ENCODE assay signal across 13 cellular contexts in genomic region chr14:101234588-101234937, GRCh38.
"Had no signal": no experiment of that assay in that cellular context is flagged by ENCODE, and none has a peak within 500 bp of the region (broad histone marks: within the 10 kb centered on the region; RNA-seq: fewer than 3 reads in every experiment).

No MANE protein-coding gene starts in this region.

- H3K4me3 ChIP-seq: adrenal gland, colonic mucosa, skin epidermis had no signal

- H3K36me3 Mint-ChIP-seq: activated naive CD4-positive, alpha-beta T cell treated with anti-CD3 and anti-CD28 coated beads, Interleukin-2, amount 50 U/mL, for 24 hours; stimulated activated naive B cell treated with anti-CD40 and anti-IgM and Interleukin-4, amounts not matched to agents 10 μg/mL and 1 μg/mL and 100 μg/mL, for 72 hours had no signal

- H3K4me1 Mint-ChIP-seq: activated naive CD4-positive, alpha-beta T cell treated with anti-CD3 and anti-CD28 coated beads, Interleukin-2, amount 50 U/mL, for 24 hours; stimulated activated naive B cell treated with anti-CD40 and anti-IgM and Interleukin-4, amounts not matched to agents 10 μg/mL and 1 μg/mL and 100 μg/mL, for 72 hours had no signal

- H3K4me1 ChIP-seq: adrenal gland, colonic mucosa, parathyroid adenoma had no signal

- H3K9me3 ChIP-seq: adrenal gland, colonic mucosa had no signal

- DNase-seq: activated CD4-positive, alpha-beta T cell treated with anti-CD3 and anti-CD28 coated beads for 1 hour; activated CD4-positive, alpha-beta T cell treated with anti-CD3 and anti-CD28 coated beads, Interleukin-2, amount 50 U/mL, for 4 hours; activated T-cell treated with anti-CD3 and anti-CD28 coated beads, Interleukin-2, amount 50 U/mL, for 24 hours; central memory CD4-positive, alpha-beta T cell; kidney glomerular epithelial cell; stimulated activated naive B cell treated with anti-CD40 and anti-IgM and Interleukin-4, amounts not matched to agents 10 μg/mL and 1 μg/mL and 100 μg/mL, for 72 hours; T-helper 1 cell had no signal

- H3K36me3 ChIP-seq: adrenal gland, colonic mucosa had no signal

- H3K27ac Mint-ChIP-seq: activated naive CD4-positive, alpha-beta T cell treated with anti-CD3 and anti-CD28 coated beads, Interleukin-2, amount 50 U/mL, for 24 hours; activated T-cell treated with anti-CD3 and anti-CD28 coated beads, Interleukin-2, amount 50 U/mL, for 24 hours; stimulated activated naive B cell treated with anti-CD40 and anti-IgM and Interleukin-4, amounts not matched to agents 10 μg/mL and 1 μg/mL and 100 μg/mL, for 72 hours had no signal

- H3K4me3 Mint-ChIP-seq: activated naive CD4-positive, alpha-beta T cell treated with anti-CD3 and anti-CD28 coated beads, Interleukin-2, amount 50 U/mL, for 24 hours; activated T-cell treated with anti-CD3 and anti-CD28 coated beads, Interleukin-2, amount 50 U/mL, for 24 hours; stimulated activated naive B cell treated with anti-CD40 and anti-IgM and Interleukin-4, amounts not matched to agents 10 μg/mL and 1 μg/mL and 100 μg/mL, for 72 hours had no signal

- H3K27ac ChIP-seq: adrenal gland, colonic mucosa, parathyroid adenoma, skin epidermis, VCaP had no signal

- H3K27me3 ChIP-seq: adrenal gland, colonic mucosa had no signal

- H3K9me3 Mint-ChIP-seq: activated naive CD4-positive, alpha-beta T cell treated with anti-CD3 and anti-CD28 coated beads, Interleukin-2, amount 50 U/mL, for 24 hours; activated T-cell treated with anti-CD3 and anti-CD28 coated beads, Interleukin-2, amount 50 U/mL, for 24 hours; stimulated activated naive B cell treated with anti-CD40 and anti-IgM and Interleukin-4, amounts not matched to agents 10 μg/mL and 1 μg/mL and 100 μg/mL, for 72 hours had no signal
